Comparison of ENCODE assay signal across 13 cellular contexts in genomic region chr2:31434911-31435310, GRCh38. TPM values are rescaled to one million over a fixed set of nuclear protein-coding genes. Genes with fewer than 3 reads are reported as not detected.
DNase-seq lines count a peak whose midpoint lies in the region; TF ChIP-seq lines count a peak whose summit lies in the region.
"Had no signal": no experiment of that assay in that cellular context is flagged by ENCODE, and none has a peak within 500 bp of the region (broad histone marks: within the 10 kb centered on the region; RNA-seq: fewer than 3 reads in every experiment).

No MANE protein-coding gene starts in this region.

- intact Hi-C loops in PC-9 (cut with micrococcal nuclease; ENCODE audit: unreplicated experiment) (loop anchor here (1.0 to 10.0 kb wide), 4 partner anchors 87 to 720 kb away; no protein-coding TSS in a partner anchor), colonic mucosa (cut with DNase I) (no loop called here)

- H3K4me2 ChIP-seq in PC-9, result no peak overlapping the region
- H3K4me2 ChIP-seq: BLaER1 treated with 17β-estradiol and CSF1 and Interleukin-3, amounts not matched to agents 10 nM and 100 nM had no signal

- H4K20me1 ChIP-seq in PC-9 (ENCODE audit: insufficient read depth), result no peaks in the 10 kb centered on the region
- H4K20me1 ChIP-seq: BLaER1 treated with 17β-estradiol and CSF1 and Interleukin-3, amounts not matched to agents 10 nM and 100 nM had no signal

- DNase-seq in A172 (ENCODE audit: low spot score) (peak; percentile 26), PC-9 (no peak), fibroblast of mammary gland (ENCODE audit: low read depth) (peak; percentile 24), DMS153 (lab: John Stamatoyannopoulos, UW) (no peak), ACHN (no peak), NCI-H446 treated with DMSO at 0.1 percent for 48 hours (lab: John Stamatoyannopoulos, UW) (no peak), colonic mucosa (no peak)
- DNase-seq: activated CD4-positive, alpha-beta T cell treated with anti-CD3 and anti-CD28 coated beads, Interleukin-2, amount 50 U/mL, for 4 hours; activated effector memory CD4-positive, alpha-beta T cell treated with Interleukin-2 at 50 U/mL for 16 hours; NCI-H187; T-cell had no signal

- CTCF ChIA-PET in PC-9 (lab: Charles Lee), result no interaction called here

- no peaks in the 10 kb centered on the region for H3K9me2 ChIP-seq in PC-9 (ENCODE audit: insufficient read depth)

- H3K27me3 ChIP-seq in PC-9 (ENCODE audit: insufficient read depth, low read depth), result no peaks in the 10 kb centered on the region
- no peaks in the 10 kb centered on the region for H3K27me3 ChIP-seq in colonic mucosa
- H3K27me3 ChIP-seq: BLaER1 treated with 17β-estradiol and CSF1 and Interleukin-3, amounts not matched to agents 10 nM and 100 nM had no signal

- H3K9me3 ChIP-seq in PC-9 (ENCODE audit: insufficient read depth, low read depth) (peaks cover 5% of the 10 kb centered on the region; the same call in 1 of the 2 replicates), colonic mucosa (no peaks in the 10 kb centered on the region)
- H3K9me3 ChIP-seq: BLaER1 treated with 17β-estradiol and CSF1 and Interleukin-3, amounts not matched to agents 10 nM and 100 nM had no signal

- H3K36me3 ChIP-seq in PC-9 (ENCODE audit: low read depth) (no peaks in the 10 kb centered on the region), colonic mucosa (no peaks in the 10 kb centered on the region)
- H3K36me3 ChIP-seq: BLaER1 treated with 17β-estradiol and CSF1 and Interleukin-3, amounts not matched to agents 10 nM and 100 nM had no signal

- no peaks in the 10 kb centered on the region for H3K79me2 ChIP-seq in PC-9 (ENCODE audit: low read depth)

- BruUV-seq in PC-9 (replicated peaks; lab: Mats Ljungman, UMichigan), result no TSS peak

- in situ Hi-C loops in ACHN (cut with HindIII; ENCODE audit: low pct_ligation_motif_present, low pct_unique_long_range_greater_than_20kb, low sequenced_read_pairs), result no loop called here

- no peak overlapping the region for H2AFZ ChIP-seq in PC-9

- H3K9ac ChIP-seq in colonic mucosa (ENCODE audit: low read depth in 2 of 2, low read length in 2 of 2), result no peak overlapping the region
- H3K9ac ChIP-seq: BLaER1 treated with 17β-estradiol and CSF1 and Interleukin-3, amounts not matched to agents 10 nM and 100 nM had no signal

- peaks cover 15% of the 10 kb centered on the region for H3K4me1 ChIP-seq in PC-9 (replicated peaks; ENCODE audit: insufficient read depth)
- no peaks in the 10 kb centered on the region for H3K4me1 ChIP-seq in colonic mucosa

- H3K27ac ChIP-seq in PC-9 (no peak overlapping the region), colonic mucosa (no peak overlapping the region)
- H3K27ac ChIP-seq: BLaER1 treated with 17β-estradiol and CSF1 and Interleukin-3, amounts not matched to agents 10 nM and 100 nM had no signal

- H3K4me3 ChIP-seq in PC-9 (no peak overlapping the region), fibroblast of mammary gland (ENCODE audit: control insufficient read depth, low read depth, low read length) (no peak overlapping the region), colonic mucosa (no peak overlapping the region)
- H3K4me3 ChIP-seq: BLaER1 treated with 17β-estradiol and CSF1 and Interleukin-3, amounts not matched to agents 10 nM and 100 nM had no signal

- TF ChIP-seq CTCF in GM12873 (IDR thresholded peaks at IDR 0.05; ENCODE audit: insufficient read depth, low read depth, low read length, missing control alignments) (peak; percentile 16), PC-9 (conservative IDR thresholded peaks at IDR 0.05) (peak; percentile 49; the same call in 1 of the 2 replicates), fibroblast of mammary gland (conservative IDR thresholded peaks at IDR 0.05; ENCODE audit: control insufficient read depth, insufficient read depth, low read depth, low read length) (peak; percentile 44), colonic mucosa (IDR thresholded peaks at IDR 0.05) (no peak)

- H3F3A ChIP-seq in PC-9 (ENCODE audit: insufficient read depth, low read depth), result peaks cover 9% of the 10 kb centered on the region; the same call in 1 of the 2 replicates

- POLR2A ChIA-PET in PC-9 (lab: Charles Lee; ENCODE audit: unreplicated experiment), result no interaction called here

RNA-seq across cellular contexts. Expression of gene XDH, which starts 20.4 kb away (rescaled TPM):
- total RNA-seq in A172 (2014; rRNA removed; shearing (Covaris generic)), result 0.19 and 0.34 TPM in 2 replicates
- total RNA-seq in PC-9 (2021), result 5.7 and 7.7 TPM in 2 replicates
- total RNA-seq in colonic mucosa, result 10 to 100 TPM; 18.4 to 44.4 TPM

Comparison
In these comparisons a context has a peak if more than half of its experiments do, and no peak if none do; other contexts are left out.
1. DNase-seq: peak in A172 (single experiment) and fibroblast of mammary gland (single experiment); none in PC-9 (0 of 2), DMS153 (single experiment), ACHN (single experiment), NCI-H446 treated with DMSO at 0.1 percent for 48 hours (single experiment) and colonic mucosa (single experiment).